ENCODE assay signal across 28 cellular contexts in genomic region chr2:205808493-205809121, GRCh38.
A peak's percentile ranks its signal among the peaks of the same experiment; 100 is the strongest.
DNase-seq lines count a peak whose midpoint lies in the region; ATAC-seq, FAIRE-seq and TF ChIP-seq lines count a peak whose summit lies in the region.
"Had no signal": no experiment of that assay in that cellular context is flagged by ENCODE, and none has a peak within 500 bp of the region (broad histone marks: within the 10 kb centered on the region; RNA-seq: fewer than 3 reads in every experiment).

No MANE protein-coding gene starts in this region.

- no peak overlapping the region for H4K91ac ChIP-seq in mesenchymal stem cell (ENCODE audit: low read length)

- H3K23ac ChIP-seq in mesenchymal stem cell (ENCODE audit: low read length in 2 of 2) = no peak overlapping the region

- dilution Hi-C loops in mammary epithelial cell (cut with HindIII; ENCODE audit: low sequenced_read_pairs) = no loop called here

- ATAC-seq in GM19328 (IDR thresholded peaks at IDR 0.05; ENCODE audit: unreplicated experiment) = no peak
- ATAC-seq in HG02798 (IDR thresholded peaks at IDR 0.05; ENCODE audit: poor library complexity, unreplicated experiment) = no peak
- ATAC-seq: activated CD8-positive, alpha-beta T cell treated with anti-CD3 and anti-CD28 coated beads for 36 hours; natural killer cell; pancreas; SK-N-SH treated with all-trans-retinoic acid at 6 μM for 48 hours; stimulated activated naive CD8-positive, alpha-beta T cell treated with anti-CD3 and anti-CD28 coated beads, Interleukin-15, Interleukin-2, amounts not matched to agents 100 U/mL and 50 U/mL, for 24 hours had no signal

- H3K27ac ChIP-seq in mammary epithelial cell (ENCODE audit: insufficient read depth, low read depth, low read length) = no peak overlapping the region
- no peak overlapping the region for H3K27ac ChIP-seq in mesenchymal stem cell (ENCODE audit: low read length, poor library complexity, severe bottlenecking)
- H3K27ac ChIP-seq: pancreas, tibial artery had no signal

- CTCF ChIA-PET in mammary epithelial cell (lab: Charles Lee; ENCODE audit: low non-redundant PET) = no interaction called here

- H2AFZ ChIP-seq in mammary epithelial cell (ENCODE audit: low read depth, low read length) (peak overlapping the region; percentile 34), mesenchymal stem cell (ENCODE audit: low read depth, low read length) (no peak overlapping the region)

- H2BK120ac ChIP-seq in mesenchymal stem cell (ENCODE audit: low read depth, low read length) = no peak overlapping the region

- no peak for FAIRE-seq in GM12891 (lab: Jason Lieb, UNC)
- FAIRE-seq: kidney, pancreas, RCC 7860, small intestine had no signal

- H3K79me1 ChIP-seq in mesenchymal stem cell (replicated peaks; ENCODE audit: low read length, poor library complexity, severe bottlenecking) = no peaks in the 10 kb centered on the region

- WGBS in mammary epithelial cell (ENCODE audit: low coverage, missing lambda C conversion rate) = 81% methylated on average over 7 of the region's 7 CpGs
- 91% methylated on average over 7 of the region's 7 CpGs for WGBS in mesenchymal stem cell

- H3K36me3 ChIP-seq in mammary epithelial cell (ENCODE audit: insufficient read depth, low read length) (no peaks in the 10 kb centered on the region), mesenchymal stem cell (ENCODE audit: control insufficient read depth in 1 of 2, insufficient read depth in 2 of 2, low read depth in 1 of 2, low read length in 2 of 2) (no peaks in the 10 kb centered on the region)
- H3K36me3 ChIP-seq: pancreas, tibial artery had no signal

- DNase-seq in AG10803 (ENCODE audit: low read depth) = peak; percentile 41
- DNase-seq in H4 (ENCODE audit: low spot score) = peak; percentile 53
- no peak for DNase-seq in mammary epithelial cell
- DNase-seq in mesenchymal stem cell = no peak
- DNase-seq in NCI-H187 treated with DMSO at 0.1 percent for 48 hours (lab: John Stamatoyannopoulos, UW) = no peak
- DNase-seq in GM12891 (ENCODE audit: insufficient read length, low spot score) = no peak
- DNase-seq: activated CD4-positive, CD25-positive, alpha-beta regulatory T cell; activated CD8-positive, alpha-beta T cell treated with anti-CD3 and anti-CD28 coated beads for 36 hours; activated naive CD4-positive, alpha-beta T cell; activated T-cell treated with anti-CD3 and anti-CD28 coated beads, Interleukin-2, amount 50 U/mL, for 1 hour; CD4-positive, alpha-beta T cell; dermis blood vessel endothelial cell; DMS53; foreskin fibroblast; H9; kidney; mesendoderm; natural killer cell; NK-92 treated with Interleukin-12 subunit alpha and Interleukin-12 subunit beta, amount 100 ng/mL, for 24 hours; pancreas; small intestine; stimulated activated naive CD8-positive, alpha-beta T cell treated with anti-CD3 and anti-CD28 coated beads, Interleukin-15, Interleukin-2, amounts not matched to agents 100 U/mL and 50 U/mL, for 24 hours; T-helper 9 cell had no signal

- no peak overlapping the region for H3K4me3 ChIP-seq in AG10803 (ENCODE audit: low read length)
- no peak overlapping the region for H3K4me3 ChIP-seq in mammary epithelial cell (replicated peaks in 1 of 3; ENCODE audit: insufficient read depth in 1 of 3, low read depth in 2 of 3, low read length in 3 of 3)
- H3K4me3 ChIP-seq in mesenchymal stem cell (ENCODE audit: insufficient read depth in 1 of 2, low read depth in 1 of 2, low read length in 2 of 2) = no peak overlapping the region
- H3K4me3 ChIP-seq: pancreas, tibial artery had no signal

- no TSS peak for BruUV-seq in mammary epithelial cell (replicated peaks; lab: Mats Ljungman, UMichigan)

- H3K4me2 ChIP-seq in mammary epithelial cell (ENCODE audit: insufficient read depth, low read depth, low read length) = no peak overlapping the region
- no peak overlapping the region for H3K4me2 ChIP-seq in mesenchymal stem cell (ENCODE audit: low read length, poor library complexity, severe bottlenecking)

- peak overlapping the region; percentile 14 for H4K8ac ChIP-seq in mesenchymal stem cell (ENCODE audit: low read length)

- no peaks in the 10 kb centered on the region for H4K20me1 ChIP-seq in mammary epithelial cell (ENCODE audit: insufficient read depth, low read length)

- no peak overlapping the region for H2BK5ac ChIP-seq in mesenchymal stem cell (ENCODE audit: low read depth, low read length, poor library complexity, severe bottlenecking)

- no peak overlapping the region for H2BK15ac ChIP-seq in mesenchymal stem cell (ENCODE audit: low read depth, poor library complexity, severe bottlenecking)

- no peak overlapping the region for H2BK12ac ChIP-seq in mesenchymal stem cell (ENCODE audit: low read length in 2 of 2)

- no peak overlapping the region for H3K9ac ChIP-seq in mammary epithelial cell (ENCODE audit: insufficient read depth, low read length)
- no peak overlapping the region for H3K9ac ChIP-seq in mesenchymal stem cell (ENCODE audit: low read length)

- TF ChIP-seq POLR2A in GM12891 (IDR thresholded peaks at IDR 0.05; ENCODE audit: low read depth, low read length) = no peak

- H3K18ac ChIP-seq in mesenchymal stem cell (ENCODE audit: low read depth in 1 of 2, low read length in 2 of 2) = no peak overlapping the region

- no peaks in the 10 kb centered on the region for H3K27me3 ChIP-seq in mammary epithelial cell (ENCODE audit: insufficient read depth, low read length)
- peaks cover 0 to 15% of the 10 kb centered on the region in 2 experiments for H3K27me3 ChIP-seq in mesenchymal stem cell (ENCODE audit: control insufficient read depth in 1 of 2, insufficient read depth in 1 of 2, low read length in 2 of 2)
- H3K27me3 ChIP-seq: pancreas, tibial artery had no signal

- no peaks in the 10 kb centered on the region for H3K79me2 ChIP-seq in mammary epithelial cell (ENCODE audit: insufficient read depth, low read length)

- TF ChIP-seq CTCF in AG10803 (conservative IDR thresholded peaks at IDR 0.05; ENCODE audit: low read length) (no peak), mammary epithelial cell (conservative IDR thresholded peaks at IDR 0.05 in 1 of 2, IDR thresholded peaks at IDR 0.05 in 1 of 2; ENCODE audit: extremely low read depth in 1 of 2, insufficient read depth in 1 of 2, low read depth in 1 of 2, low read length in 2 of 2) (no peak)

- H3K4ac ChIP-seq in mesenchymal stem cell (ENCODE audit: low read depth in 1 of 2, low read length in 2 of 2) = no peak overlapping the region

- intact Hi-C loops in mammary epithelial cell (cut with micrococcal nuclease) = no loop called here

- peaks cover 3% of the 10 kb centered on the region for H3K4me1 ChIP-seq in mammary epithelial cell (ENCODE audit: insufficient read depth, low read length)
- peaks cover 21% of the 10 kb centered on the region for H3K4me1 ChIP-seq in mesenchymal stem cell (ENCODE audit: control insufficient read depth, insufficient read depth, low read depth, low read length)
- H3K4me1 ChIP-seq: tibial artery had no signal

- H3K9me3 ChIP-seq in mammary epithelial cell (replicated peaks; ENCODE audit: insufficient read depth, low read length) (no peaks in the 10 kb centered on the region), mesenchymal stem cell (ENCODE audit: control insufficient read depth, low read length) (no peaks in the 10 kb centered on the region)
- H3K9me3 ChIP-seq: pancreas, tibial artery had no signal

- peak overlapping the region in 1 of 2 experiments; percentile 3 for H3K14ac ChIP-seq in mesenchymal stem cell (ENCODE audit: low read length in 2 of 2)

- in situ Hi-C loops in mammary epithelial cell (cut with MboI; ENCODE audit: low sequenced_read_pairs in 2 of 2) = no loop called here

- H2AK5ac ChIP-seq in mesenchymal stem cell (ENCODE audit: low read length, severe bottlenecking) = no peak overlapping the region

TF ChIP-seq in GM12891, 5 proteins besides CTCF, POLR2A, EP300 and RAD21:
- TF ChIP-seq POLR2AphosphoS5 (IDR thresholded peaks at IDR 0.05; ENCODE audit: low read depth, low read length) (no peak), SPI1 (IDR thresholded peaks at IDR 0.05; ENCODE audit: low read depth, low read length) (no peak), PAX5 (IDR thresholded peaks at IDR 0.05; ENCODE audit: insufficient read depth, low read length, severe bottlenecking) (no peak), POU2F2 (IDR thresholded peaks at IDR 0.05; ENCODE audit: low read depth, low read length) (no peak)

Comparison
In these comparisons a context has a peak if more than half of its experiments do, and no peak if none do; other contexts are left out.
1. DNase-seq: peak in AG10803 (single experiment) and H4 (single experiment); none in mammary epithelial cell (single experiment), mesenchymal stem cell (single experiment), NCI-H187 treated with DMSO at 0.1 percent for 48 hours (single experiment) and GM12891 (single experiment).